Comparison of ENCODE assay signal across 8 cellular contexts in the genomic region with DNA sequence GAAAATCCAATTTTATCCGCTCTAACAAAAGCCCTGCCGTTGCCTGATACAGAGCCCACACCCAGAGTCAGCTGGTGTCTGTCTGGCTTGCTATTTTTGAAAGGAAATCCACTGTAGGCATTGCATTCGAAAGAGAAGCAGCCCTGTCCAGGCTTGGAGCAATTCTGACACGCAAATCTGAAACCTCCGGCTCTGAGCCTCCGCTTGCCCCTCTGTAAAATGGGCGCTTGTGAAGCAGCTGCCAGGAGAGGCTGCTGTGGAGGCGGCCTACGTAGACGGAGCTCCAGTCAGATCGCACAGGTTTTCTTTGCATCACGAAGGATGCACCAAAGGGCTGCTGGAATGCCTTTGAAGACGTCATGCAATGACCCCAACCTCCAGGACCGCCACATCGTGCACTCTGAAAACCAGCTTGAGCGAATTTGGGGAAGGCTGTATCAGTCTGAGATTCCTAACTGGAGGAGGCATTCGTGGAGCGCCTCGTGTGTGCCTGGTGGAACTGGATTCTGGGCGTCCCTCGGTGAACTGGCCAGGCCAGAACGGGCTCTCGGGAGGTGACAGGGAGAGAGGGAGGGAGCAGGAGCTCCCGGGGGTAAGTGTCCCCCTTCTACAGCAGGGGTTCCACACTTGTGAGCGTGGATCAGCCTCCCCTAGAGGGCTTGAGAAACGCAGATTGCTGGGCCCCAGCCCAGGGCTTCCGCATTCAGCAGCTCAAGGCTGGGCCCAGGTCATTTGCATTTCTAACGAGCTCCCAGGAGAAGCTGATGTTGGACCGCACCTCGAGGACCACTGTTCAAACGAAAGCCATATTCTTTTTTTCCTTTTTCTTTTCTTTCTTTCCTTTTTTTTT.
DNase-seq lines count a peak whose midpoint lies in the region; ATAC-seq lines count a peak whose summit lies in the region.

No MANE protein-coding gene starts in this region.

- ATAC-seq in activated CD8-positive, alpha-beta memory T cell treated with anti-CD3 and anti-CD28 coated beads, Interleukin-2, amount 10 ng/mL, durations not matched to agents 7 days and 5 days, result peak; percentile 1
- ATAC-seq in HG03521 (IDR thresholded peaks at IDR 0.05; ENCODE audit: unreplicated experiment), result peak; percentile 22
- no peak for ATAC-seq in activated naive CD8-positive, alpha-beta T cell treated with anti-CD3 and anti-CD28 coated beads, Interleukin-2, amount 10 ng/mL, durations not matched to agents 7 days and 5 days (ENCODE audit: low read depth)

- H3K27me3 Mint-ChIP-seq in activated CD8-positive, alpha-beta memory T cell treated with anti-CD3 and anti-CD28 coated beads, Interleukin-2, amount 10 ng/mL, durations not matched to agents 7 days and 5 days, result peaks cover 2% of the 10 kb centered on the region
- no peaks in the 10 kb centered on the region for H3K27me3 Mint-ChIP-seq in activated naive CD8-positive, alpha-beta T cell treated with anti-CD3 and anti-CD28 coated beads, Interleukin-2, amount 10 ng/mL, durations not matched to agents 7 days and 5 days

- H3K27ac Mint-ChIP-seq in activated CD8-positive, alpha-beta memory T cell treated with anti-CD3 and anti-CD28 coated beads, Interleukin-2, amount 10 ng/mL, durations not matched to agents 7 days and 5 days, result peak overlapping the region; percentile 68
- H3K27ac Mint-ChIP-seq in activated naive CD8-positive, alpha-beta T cell treated with anti-CD3 and anti-CD28 coated beads, Interleukin-2, amount 10 ng/mL, durations not matched to agents 7 days and 5 days, result peak overlapping the region; percentile 75

- POLR2A ChIA-PET in activated naive CD8-positive, alpha-beta T cell treated with anti-CD3 and anti-CD28 coated beads, Interleukin-2, amount 10 ng/mL, durations not matched to agents 7 days and 5 days (lab: Charles Lee), result interaction anchor here (1.1 to 2.0 kb wide), 6 partner anchors 15 to 367 kb away, joined by 3 to 11 read pairs (median 4); partner anchors contain the start of genes BFAR, ERCC4 and PARN

- H3K36me3 Mint-ChIP-seq in activated CD8-positive, alpha-beta memory T cell treated with anti-CD3 and anti-CD28 coated beads, Interleukin-2, amount 10 ng/mL, durations not matched to agents 7 days and 5 days, result peaks cover 3% of the 10 kb centered on the region
- H3K36me3 Mint-ChIP-seq in activated naive CD8-positive, alpha-beta T cell treated with anti-CD3 and anti-CD28 coated beads, Interleukin-2, amount 10 ng/mL, durations not matched to agents 7 days and 5 days, result peaks cover 4% of the 10 kb centered on the region

- DNase-seq in activated CD8-positive, alpha-beta memory T cell treated with anti-CD3 and anti-CD28 coated beads, Interleukin-2, amount 10 ng/mL, durations not matched to agents 7 days and 5 days, result peak; percentile 54
- DNase-seq in activated CD8-positive, alpha-beta memory T cell treated with anti-CD3 and anti-CD28 coated beads, Interleukin-2, amount 50 U/mL, for 4 hours, result no peak
- peak; percentile 42 for DNase-seq in activated naive CD8-positive, alpha-beta T cell treated with anti-CD3 and anti-CD28 coated beads, Interleukin-2, amount 10 ng/mL, durations not matched to agents 7 days and 5 days
- DNase-seq in NCI-H1105 (lab: John Stamatoyannopoulos, UW) (no peak), NCI-H345 treated with DMSO at 0.1 percent for 48 hours (lab: John Stamatoyannopoulos, UW; ENCODE audit: unreplicated experiment) (no peak)

- CTCF ChIA-PET in activated CD8-positive, alpha-beta memory T cell treated with anti-CD3 and anti-CD28 coated beads, Interleukin-2, amount 10 ng/mL, durations not matched to agents 7 days and 5 days (lab: Charles Lee), result interaction anchor here (0.8 to 3.4 kb wide), 8 partner anchors 9 to 370 kb away, joined by 3 to 33 read pairs (median 6); partner anchors contain the start of genes BFAR, ERCC4 and MRTFB

- H3K4me3 Mint-ChIP-seq in activated CD8-positive, alpha-beta memory T cell treated with anti-CD3 and anti-CD28 coated beads, Interleukin-2, amount 10 ng/mL, durations not matched to agents 7 days and 5 days, result peak overlapping the region; percentile 80
- H3K4me3 Mint-ChIP-seq in activated naive CD8-positive, alpha-beta T cell treated with anti-CD3 and anti-CD28 coated beads, Interleukin-2, amount 10 ng/mL, durations not matched to agents 7 days and 5 days, result peak overlapping the region; percentile 86

- H3K4me1 Mint-ChIP-seq in activated CD8-positive, alpha-beta memory T cell treated with anti-CD3 and anti-CD28 coated beads, Interleukin-2, amount 10 ng/mL, durations not matched to agents 7 days and 5 days, result peaks cover 20% of the 10 kb centered on the region
- peaks cover 7% of the 10 kb centered on the region for H3K4me1 Mint-ChIP-seq in activated naive CD8-positive, alpha-beta T cell treated with anti-CD3 and anti-CD28 coated beads, Interleukin-2, amount 10 ng/mL, durations not matched to agents 7 days and 5 days

- peak overlapping the region; percentile 57 for H3K4me3 ChIP-seq in iPS-11a (ENCODE audit: low read depth, low read length)
- H3K4me3 ChIP-seq in skin epidermis, result peak overlapping the region; percentile 69 to 98 (median 80)

- peak overlapping the region in 13 of 21 experiments; percentile 1 to 86 (median 58) for H3K27ac ChIP-seq in skin epidermis

- peaks cover 8% of the 10 kb centered on the region for H3K9me3 Mint-ChIP-seq in activated CD8-positive, alpha-beta memory T cell treated with anti-CD3 and anti-CD28 coated beads, Interleukin-2, amount 10 ng/mL, durations not matched to agents 7 days and 5 days (ENCODE audit: low read depth)
- peaks cover 9% of the 10 kb centered on the region for H3K9me3 Mint-ChIP-seq in activated naive CD8-positive, alpha-beta T cell treated with anti-CD3 and anti-CD28 coated beads, Interleukin-2, amount 10 ng/mL, durations not matched to agents 7 days and 5 days

Comparison
In these comparisons a context has a peak if more than half of its experiments do, and no peak if none do; other contexts are left out.
1. DNase-seq: peak in activated CD8-positive, alpha-beta memory T cell treated with anti-CD3 and anti-CD28 coated beads, Interleukin-2, amount 10 ng/mL, durations not matched to agents 7 days and 5 days (single experiment) and activated naive CD8-positive, alpha-beta T cell treated with anti-CD3 and anti-CD28 coated beads, Interleukin-2, amount 10 ng/mL, durations not matched to agents 7 days and 5 days (single experiment); none in activated CD8-positive, alpha-beta memory T cell treated with anti-CD3 and anti-CD28 coated beads, Interleukin-2, amount 50 U/mL, for 4 hours (single experiment), NCI-H1105 (single experiment) and NCI-H345 treated with DMSO at 0.1 percent for 48 hours (single experiment).